1 cellular context compared by ENCODE assay signal in the genomic region with DNA sequence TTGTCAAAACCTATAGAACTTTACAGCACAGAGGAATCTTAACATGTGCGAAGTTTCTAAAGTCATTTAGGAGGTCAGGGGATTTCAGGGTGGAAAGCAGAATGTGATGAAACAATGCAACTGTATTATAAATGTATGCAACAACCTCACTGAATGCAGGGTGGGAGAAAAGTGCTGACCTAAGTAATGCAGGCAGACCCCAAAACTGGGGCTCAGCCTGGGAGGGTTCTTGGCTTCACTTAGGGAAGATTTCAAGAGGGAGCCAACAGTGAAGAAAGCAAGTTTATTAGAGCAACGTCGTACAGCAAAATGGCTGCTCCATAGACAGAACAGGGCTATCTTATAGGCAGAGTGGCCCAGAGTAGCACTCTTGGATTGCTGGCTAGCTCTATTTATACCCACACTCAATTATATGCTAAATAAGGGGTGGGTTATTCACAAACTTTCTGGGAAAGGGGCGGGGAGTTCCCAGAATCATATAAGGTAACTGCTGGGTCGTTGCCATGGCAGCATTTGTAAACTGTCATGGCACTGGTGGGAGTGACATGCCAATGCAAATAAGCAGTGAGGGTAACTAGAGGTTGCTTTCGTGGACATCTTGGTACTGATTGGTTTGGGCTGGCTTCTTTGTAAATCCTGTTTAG.
A peak's percentile ranks its signal among the peaks of the same experiment; 100 is the strongest.
TF ChIP-seq lines count a peak whose summit lies in the region.

No MANE protein-coding gene starts in this region.

TF ChIP-seq in K562, 482 proteins besides CTCF, POLR2A, EP300 and RAD21 (continued from another document):
- TF ChIP-seq, protein P1, sequence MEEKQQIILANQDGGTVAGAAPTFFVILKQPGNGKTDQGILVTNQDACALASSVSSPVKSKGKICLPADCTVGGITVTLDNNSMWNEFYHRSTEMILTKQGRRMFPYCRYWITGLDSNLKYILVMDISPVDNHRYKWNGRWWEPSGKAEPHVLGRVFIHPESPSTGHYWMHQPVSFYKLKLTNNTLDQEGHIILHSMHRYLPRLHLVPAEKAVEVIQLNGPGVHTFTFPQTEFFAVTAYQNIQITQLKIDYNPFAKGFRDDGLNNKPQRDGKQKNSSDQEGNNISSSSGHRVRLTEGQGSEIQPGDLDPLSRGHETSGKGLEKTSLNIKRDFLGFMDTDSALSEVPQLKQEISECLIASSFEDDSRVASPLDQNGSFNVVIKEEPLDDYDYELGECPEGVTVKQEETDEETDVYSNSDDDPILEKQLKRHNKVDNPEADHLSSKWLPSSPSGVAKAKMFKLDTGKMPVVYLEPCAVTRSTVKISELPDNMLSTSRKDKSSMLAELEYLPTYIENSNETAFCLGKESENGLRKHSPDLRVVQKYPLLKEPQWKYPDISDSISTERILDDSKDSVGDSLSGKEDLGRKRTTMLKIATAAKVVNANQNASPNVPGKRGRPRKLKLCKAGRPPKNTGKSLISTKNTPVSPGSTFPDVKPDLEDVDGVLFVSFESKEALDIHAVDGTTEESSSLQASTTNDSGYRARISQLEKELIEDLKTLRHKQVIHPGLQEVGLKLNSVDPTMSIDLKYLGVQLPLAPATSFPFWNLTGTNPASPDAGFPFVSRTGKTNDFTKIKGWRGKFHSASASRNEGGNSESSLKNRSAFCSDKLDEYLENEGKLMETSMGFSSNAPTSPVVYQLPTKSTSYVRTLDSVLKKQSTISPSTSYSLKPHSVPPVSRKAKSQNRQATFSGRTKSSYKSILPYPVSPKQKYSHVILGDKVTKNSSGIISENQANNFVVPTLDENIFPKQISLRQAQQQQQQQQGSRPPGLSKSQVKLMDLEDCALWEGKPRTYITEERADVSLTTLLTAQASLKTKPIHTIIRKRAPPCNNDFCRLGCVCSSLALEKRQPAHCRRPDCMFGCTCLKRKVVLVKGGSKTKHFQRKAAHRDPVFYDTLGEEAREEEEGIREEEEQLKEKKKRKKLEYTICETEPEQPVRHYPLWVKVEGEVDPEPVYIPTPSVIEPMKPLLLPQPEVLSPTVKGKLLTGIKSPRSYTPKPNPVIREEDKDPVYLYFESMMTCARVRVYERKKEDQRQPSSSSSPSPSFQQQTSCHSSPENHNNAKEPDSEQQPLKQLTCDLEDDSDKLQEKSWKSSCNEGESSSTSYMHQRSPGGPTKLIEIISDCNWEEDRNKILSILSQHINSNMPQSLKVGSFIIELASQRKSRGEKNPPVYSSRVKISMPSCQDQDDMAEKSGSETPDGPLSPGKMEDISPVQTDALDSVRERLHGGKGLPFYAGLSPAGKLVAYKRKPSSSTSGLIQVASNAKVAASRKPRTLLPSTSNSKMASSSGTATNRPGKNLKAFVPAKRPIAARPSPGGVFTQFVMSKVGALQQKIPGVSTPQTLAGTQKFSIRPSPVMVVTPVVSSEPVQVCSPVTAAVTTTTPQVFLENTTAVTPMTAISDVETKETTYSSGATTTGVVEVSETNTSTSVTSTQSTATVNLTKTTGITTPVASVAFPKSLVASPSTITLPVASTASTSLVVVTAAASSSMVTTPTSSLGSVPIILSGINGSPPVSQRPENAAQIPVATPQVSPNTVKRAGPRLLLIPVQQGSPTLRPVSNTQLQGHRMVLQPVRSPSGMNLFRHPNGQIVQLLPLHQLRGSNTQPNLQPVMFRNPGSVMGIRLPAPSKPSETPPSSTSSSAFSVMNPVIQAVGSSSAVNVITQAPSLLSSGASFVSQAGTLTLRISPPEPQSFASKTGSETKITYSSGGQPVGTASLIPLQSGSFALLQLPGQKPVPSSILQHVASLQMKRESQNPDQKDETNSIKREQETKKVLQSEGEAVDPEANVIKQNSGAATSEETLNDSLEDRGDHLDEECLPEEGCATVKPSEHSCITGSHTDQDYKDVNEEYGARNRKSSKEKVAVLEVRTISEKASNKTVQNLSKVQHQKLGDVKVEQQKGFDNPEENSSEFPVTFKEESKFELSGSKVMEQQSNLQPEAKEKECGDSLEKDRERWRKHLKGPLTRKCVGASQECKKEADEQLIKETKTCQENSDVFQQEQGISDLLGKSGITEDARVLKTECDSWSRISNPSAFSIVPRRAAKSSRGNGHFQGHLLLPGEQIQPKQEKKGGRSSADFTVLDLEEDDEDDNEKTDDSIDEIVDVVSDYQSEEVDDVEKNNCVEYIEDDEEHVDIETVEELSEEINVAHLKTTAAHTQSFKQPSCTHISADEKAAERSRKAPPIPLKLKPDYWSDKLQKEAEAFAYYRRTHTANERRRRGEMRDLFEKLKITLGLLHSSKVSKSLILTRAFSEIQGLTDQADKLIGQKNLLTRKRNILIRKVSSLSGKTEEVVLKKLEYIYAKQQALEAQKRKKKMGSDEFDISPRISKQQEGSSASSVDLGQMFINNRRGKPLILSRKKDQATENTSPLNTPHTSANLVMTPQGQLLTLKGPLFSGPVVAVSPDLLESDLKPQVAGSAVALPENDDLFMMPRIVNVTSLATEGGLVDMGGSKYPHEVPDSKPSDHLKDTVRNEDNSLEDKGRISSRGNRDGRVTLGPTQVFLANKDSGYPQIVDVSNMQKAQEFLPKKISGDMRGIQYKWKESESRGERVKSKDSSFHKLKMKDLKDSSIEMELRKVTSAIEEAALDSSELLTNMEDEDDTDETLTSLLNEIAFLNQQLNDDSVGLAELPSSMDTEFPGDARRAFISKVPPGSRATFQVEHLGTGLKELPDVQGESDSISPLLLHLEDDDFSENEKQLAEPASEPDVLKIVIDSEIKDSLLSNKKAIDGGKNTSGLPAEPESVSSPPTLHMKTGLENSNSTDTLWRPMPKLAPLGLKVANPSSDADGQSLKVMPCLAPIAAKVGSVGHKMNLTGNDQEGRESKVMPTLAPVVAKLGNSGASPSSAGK (IDR thresholded peaks at IDR 0.05): peak; percentile 63
- no peak for TF ChIP-seq HDAC3 (IDR thresholded peaks at IDR 0.05; ENCODE audit: borderline replicate concordance, partially characterized antibody)
- TF ChIP-seq HOXB6 (CRISPR knock-in tag; IDR thresholded peaks at IDR 0.05; ENCODE audit: borderline replicate concordance): no peak
- no peak for TF ChIP-seq KLF13 (tag; IDR thresholded peaks at IDR 0.05; ENCODE audit: borderline replicate concordance, low read depth)
- no peak for TF ChIP-seq SLC30A9 (CRISPR knock-in tag; IDR thresholded peaks at IDR 0.05)
- no peak for TF ChIP-seq NR2C1 (IDR thresholded peaks at IDR 0.05)
- TF ChIP-seq NR2C1 (tag; IDR thresholded peaks at IDR 0.05): no peak
- TF ChIP-seq ZNF778 (CRISPR knock-in tag; IDR thresholded peaks at IDR 0.05): no peak
- TF ChIP-seq TOE1 (IDR thresholded peaks at IDR 0.05; ENCODE audit: borderline replicate concordance): no peak
- TF ChIP-seq TOE1 (CRISPR knock-in tag; IDR thresholded peaks at IDR 0.05; ENCODE audit: borderline replicate concordance, low read depth): no peak
- TF ChIP-seq TARDBP (IDR thresholded peaks at IDR 0.05): no peak
- TF ChIP-seq PML (IDR thresholded peaks at IDR 0.05; ENCODE audit: low read length): 0 out of 2 replicates have a peak, but pooled peaks have one; percentile 24
- no peak for TF ChIP-seq POU5F1 (IDR thresholded peaks at IDR 0.05; ENCODE audit: borderline replicate concordance, low read depth, low read length, partially characterized antibody)
- TF ChIP-seq, protein P2, sequence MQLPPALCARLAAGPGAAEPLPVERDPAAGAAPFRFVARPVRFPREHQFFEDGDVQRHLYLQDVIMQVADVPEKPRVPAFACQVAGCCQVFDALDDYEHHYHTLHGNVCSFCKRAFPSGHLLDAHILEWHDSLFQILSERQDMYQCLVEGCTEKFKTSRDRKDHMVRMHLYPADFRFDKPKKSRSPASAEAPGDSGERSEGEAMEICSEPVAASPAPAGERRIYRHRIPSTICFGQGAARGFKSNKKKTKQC (CRISPR knock-in tag; IDR thresholded peaks at IDR 0.05): no peak
- no peak for TF ChIP-seq SMARCA5 (IDR thresholded peaks at IDR 0.05)
- no peak for TF ChIP-seq HDAC2 (IDR thresholded peaks at IDR 0.05)
